15 cellular contexts compared by ENCODE assay signal in genomic region chr4:113555868-113556267, GRCh38.
DNase-seq lines count a peak whose midpoint lies in the region; ATAC-seq, FAIRE-seq and TF ChIP-seq lines count a peak whose summit lies in the region.
"Had no signal": no experiment of that assay in that cellular context is flagged by ENCODE, and none has a peak within 500 bp of the region (broad histone marks: within the 10 kb centered on the region; RNA-seq: fewer than 3 reads in every experiment).

No MANE protein-coding gene starts in this region.

- no peak overlapping the region for H3K4me3 ChIP-seq in right lobe of liver
- no peak overlapping the region for H3K4me3 ChIP-seq in HepG2 (replicated peaks in 1 of 3; ENCODE audit: insufficient read depth in 1 of 3, low read depth in 2 of 3, low read length in 3 of 3)
- H3K4me3 ChIP-seq in cardiac muscle cell: no peak overlapping the region
- H3K4me3 ChIP-seq in osteoblast (ENCODE audit: insufficient read depth, low read length): no peak overlapping the region

- TF ChIP-seq POLR2A in right lobe of liver (IDR thresholded peaks at IDR 0.05): no peak
- no peak for TF ChIP-seq POLR2A in HepG2 (IDR thresholded peaks at IDR 0.05; ENCODE audit: insufficient read depth in 1 of 2, low read depth in 2 of 2, low read length in 2 of 2)

- H3K4me1 ChIP-seq in right lobe of liver: no peaks in the 10 kb centered on the region
- no peaks in the 10 kb centered on the region for H3K4me1 ChIP-seq in HepG2 (ENCODE audit: insufficient read depth, low read length)
- H3K4me1 ChIP-seq in cardiac muscle cell (ENCODE audit: low read depth): peaks cover 3% of the 10 kb centered on the region
- H3K4me1 ChIP-seq in osteoblast (ENCODE audit: insufficient read depth, low read length): peaks cover 2% of the 10 kb centered on the region

- H4K20me1 ChIP-seq in HepG2 (ENCODE audit: insufficient read depth, low read length) (no peaks in the 10 kb centered on the region), osteoblast (ENCODE audit: insufficient read depth, low read length) (no peaks in the 10 kb centered on the region)

- no TSS peak for BruUV-seq in HepG2 (replicated peaks; lab: Mats Ljungman, UMichigan)

- no peak for FAIRE-seq in HepG2 (lab: Jason Lieb, UNC)
- FAIRE-seq: D721Med had no signal

- H3K27me3 ChIP-seq in right lobe of liver (no peaks in the 10 kb centered on the region), HepG2 (ENCODE audit: control insufficient read depth in 1 of 2, insufficient read depth in 2 of 2, low read length in 2 of 2) (no peaks in the 10 kb centered on the region), cardiac muscle cell (no peaks in the 10 kb centered on the region), osteoblast (ENCODE audit: insufficient read depth, low read length) (no peaks in the 10 kb centered on the region)

- H2AFZ ChIP-seq in HepG2 (ENCODE audit: low read length): no peak overlapping the region
- no peak overlapping the region for H2AFZ ChIP-seq in osteoblast (ENCODE audit: low read length)

- TF ChIP-seq RAD21 in HepG2 (CRISPR knock-in tag; IDR thresholded peaks at IDR 0.05): no peak

- H3K36me3 Mint-ChIP-seq in activated CD8-positive, alpha-beta T cell treated with anti-CD3 and anti-CD28 coated beads, Interleukin-2, amount 10 ng/mL, durations not matched to agents 7 days and 5 days (ENCODE audit: low read depth): peaks cover 18% of the 10 kb centered on the region
- peaks cover 0 to 10% (median 6%) of the 10 kb centered on the region in 3 donors for H3K36me3 Mint-ChIP-seq in immature natural killer cell

- H3K36me3 ChIP-seq in right lobe of liver: no peaks in the 10 kb centered on the region
- peaks cover 0 to 3% of the 10 kb centered on the region in 2 experiments; a peak in 3 of 5 replicates for H3K36me3 ChIP-seq in HepG2 (replicated peaks in 1 of 2; ENCODE audit: control insufficient read depth in 1 of 2, insufficient read depth in 2 of 2, low read length in 2 of 2)
- H3K36me3 ChIP-seq in cardiac muscle cell: peaks cover 3% of the 10 kb centered on the region
- H3K36me3 ChIP-seq in osteoblast (ENCODE audit: insufficient read depth, low read length): peaks cover 17% of the 10 kb centered on the region

- TF ChIP-seq EP300 in HepG2 (IDR thresholded peaks at IDR 0.05; ENCODE audit: low read depth in 2 of 2, low read length in 2 of 2) (no peak), HepG2 (CRISPR knock-in tag; IDR thresholded peaks at IDR 0.05; ENCODE audit: borderline replicate concordance) (no peak)

- DNase-seq in right lobe of liver (no peak), HepG2 (ENCODE audit: low spot score) (no peak), cardiac muscle cell (ENCODE audit: low read depth in 1 of 2, low spot score in 1 of 2) (peak in 1 of 2 donors; percentile 84), osteoblast (ENCODE audit: insufficient read length, low spot score, missing footprints) (no peak), NCI-H146 treated with DMSO at 0.1 percent for 48 hours (lab: John Stamatoyannopoulos, UW; ENCODE audit: unreplicated experiment) (no peak), immature natural killer cell (no peak)
- DNase-seq in activated CD8-positive, alpha-beta T cell treated with anti-CD3 and anti-CD28 coated beads, Interleukin-2, amount 10 ng/mL, durations not matched to agents 7 days and 5 days: no peak
- DNase-seq: amniotic stem cell, dermis blood vessel endothelial cell, foreskin fibroblast, NCI-H2107, OCI-M1 had no signal

- H3K79me2 ChIP-seq in HepG2 (ENCODE audit: insufficient read depth, low read length) (no peaks in the 10 kb centered on the region), osteoblast (ENCODE audit: insufficient read depth, low read length) (peaks cover 37% of the 10 kb centered on the region)

- no peak overlapping the region for H3K9ac ChIP-seq in HepG2 (ENCODE audit: insufficient read depth, low read depth, low read length)

- H3K27ac Mint-ChIP-seq in activated CD8-positive, alpha-beta T cell treated with anti-CD3 and anti-CD28 coated beads, Interleukin-2, amount 10 ng/mL, durations not matched to agents 7 days and 5 days: no peak overlapping the region
- H3K27ac Mint-ChIP-seq in immature natural killer cell: no peak overlapping the region

- H3K27me3 Mint-ChIP-seq in activated CD8-positive, alpha-beta T cell treated with anti-CD3 and anti-CD28 coated beads, Interleukin-2, amount 10 ng/mL, durations not matched to agents 7 days and 5 days (ENCODE audit: low read depth): no peaks in the 10 kb centered on the region
- H3K27me3 Mint-ChIP-seq in immature natural killer cell (ENCODE audit: low read depth in 3 of 3): peaks cover 0 to 2% (median 0%) of the 10 kb centered on the region in 3 donors

- intact Hi-C loops in right lobe of liver (cut with DNase I): no loop called here
- intact Hi-C loops in HepG2 (cut with micrococcal nuclease; ENCODE audit: unreplicated experiment): no loop called here

- H3K4me1 Mint-ChIP-seq in activated CD8-positive, alpha-beta T cell treated with anti-CD3 and anti-CD28 coated beads, Interleukin-2, amount 10 ng/mL, durations not matched to agents 7 days and 5 days (ENCODE audit: low read depth): peaks cover 4% of the 10 kb centered on the region
- peaks cover 0 to 2% of the 10 kb centered on the region in 2 donors for H3K4me1 Mint-ChIP-seq in immature natural killer cell

- no peaks in the 10 kb centered on the region for H3K9me3 Mint-ChIP-seq in activated CD8-positive, alpha-beta T cell treated with anti-CD3 and anti-CD28 coated beads, Interleukin-2, amount 10 ng/mL, durations not matched to agents 7 days and 5 days (ENCODE audit: insufficient read depth)
- H3K9me3 Mint-ChIP-seq in immature natural killer cell: no peaks in the 10 kb centered on the region

- POLR2A ChIA-PET in HepG2 (lab: Yijun Ruan, JAX): no interaction called here
- POLR2A ChIA-PET in activated CD8-positive, alpha-beta T cell treated with anti-CD3 and anti-CD28 coated beads, Interleukin-2, amount 10 ng/mL, durations not matched to agents 7 days and 5 days (lab: Charles Lee): no interaction called here

- CTCF ChIA-PET in HepG2 (lab: Yijun Ruan, JAX; ENCODE audit: low intra/inter-chr PET ratio, low total read pairs): no interaction called here
- CTCF ChIA-PET in activated CD8-positive, alpha-beta T cell treated with anti-CD3 and anti-CD28 coated beads, Interleukin-2, amount 10 ng/mL, durations not matched to agents 7 days and 5 days (lab: Charles Lee): interaction anchor here (1.0 to 3.3 kb wide), 2 partner anchors 8 to 9 kb away, joined by 3 to 24 read pairs; no protein-coding TSS in a partner anchor

- TF ChIP-seq CTCF in right lobe of liver (IDR thresholded peaks at IDR 0.05) (no peak), HepG2 (CRISPR knock-in tag; IDR thresholded peaks at IDR 0.05) (no peak), cardiac muscle cell (IDR thresholded peaks at IDR 0.05; ENCODE audit: low read depth, low read length) (no peak), osteoblast (IDR thresholded peaks at IDR 0.05; ENCODE audit: extremely low read depth, low read depth, low read length) (no peak)

- H3K4me3 Mint-ChIP-seq in activated CD8-positive, alpha-beta T cell treated with anti-CD3 and anti-CD28 coated beads, Interleukin-2, amount 10 ng/mL, durations not matched to agents 7 days and 5 days: no peak overlapping the region
- no peak overlapping the region for H3K4me3 Mint-ChIP-seq in immature natural killer cell

- H3K9me3 ChIP-seq in right lobe of liver (no peaks in the 10 kb centered on the region), HepG2 (ENCODE audit: low read length) (no peaks in the 10 kb centered on the region), cardiac muscle cell (ENCODE audit: low read depth) (no peaks in the 10 kb centered on the region), osteoblast (ENCODE audit: low read depth, low read length) (no peaks in the 10 kb centered on the region)

- H3K27ac ChIP-seq in right lobe of liver (no peak overlapping the region), HepG2 (ENCODE audit: extremely low read length, insufficient read depth, low read length) (no peak overlapping the region), cardiac muscle cell (peak overlapping the region; percentile 40), osteoblast (ENCODE audit: low read depth, low read length) (no peak overlapping the region)

- in situ Hi-C loops in HepG2 (cut with HindIII; ENCODE audit: extremely low pct_ligation_motif_present, low pct_unique_long_range_greater_than_20kb): no loop called here

- ATAC-seq in right lobe of liver (peak; percentile 49 to 62 (median 58)), HepG2 (no peak), HG02642 (IDR thresholded peaks at IDR 0.05; ENCODE audit: poor library complexity, unreplicated experiment) (no peak)
- ATAC-seq in activated CD8-positive, alpha-beta T cell treated with anti-CD3 and anti-CD28 coated beads, Interleukin-2, amount 10 ng/mL, durations not matched to agents 7 days and 5 days: no peak
- ATAC-seq: HCT116 had no signal

- 81% methylated on average over 5 of the region's 5 CpGs for WGBS in right lobe of liver (ENCODE audit: insufficient coverage, low coverage, low lambda C conversion rate, missing lambda C conversion rate)
- WGBS in HepG2 (ENCODE audit: low lambda C conversion rate): 86% methylated on average over 5 of the region's 5 CpGs

- H3K4me2 ChIP-seq in HepG2 (ENCODE audit: low read depth, low read length): no peak overlapping the region
- peak overlapping the region; percentile 11 for H3K4me2 ChIP-seq in osteoblast (ENCODE audit: insufficient read depth, low read length)

TF ChIP-seq in HepG2, 621 proteins besides CTCF, POLR2A, EP300 and RAD21:
- TF ChIP-seq RFXAP (CRISPR knock-in tag; IDR thresholded peaks at IDR 0.05; ENCODE audit: borderline replicate concordance) (no peak), ZNF510 (CRISPR knock-in tag; IDR thresholded peaks at IDR 0.05; ENCODE audit: low read depth) (no peak), ZNF816 (CRISPR knock-in tag; IDR thresholded peaks at IDR 0.05; ENCODE audit: borderline replicate concordance) (no peak)

Comparison
In these comparisons a context has a peak if more than half of its experiments do, and no peak if none do; other contexts are left out.
1. ATAC-seq: peak in right lobe of liver (4 of 4); none in HepG2 (single experiment), HG02642 (single experiment) and activated CD8-positive, alpha-beta T cell treated with anti-CD3 and anti-CD28 coated beads, Interleukin-2, amount 10 ng/mL, durations not matched to agents 7 days and 5 days (single experiment).